9 cellular contexts compared by ENCODE assay signal in genomic region chr4:153538408-153539057, GRCh38.
DNase-seq lines count a peak whose midpoint lies in the region; ATAC-seq and TF ChIP-seq lines count a peak whose summit lies in the region.
"Had no signal": no experiment of that assay in that cellular context is flagged by ENCODE, and none has a peak within 500 bp of the region (broad histone marks: within the 10 kb centered on the region; RNA-seq: fewer than 3 reads in every experiment).

No MANE protein-coding gene starts in this region.

- no peaks in the 10 kb centered on the region for H3K27me3 Mint-ChIP-seq in activated CD4-positive, alpha-beta T cell treated with anti-CD3 and anti-CD28 coated beads for 36 hours

- POLR2A ChIA-PET in activated CD4-positive, alpha-beta T cell treated with anti-CD3 and anti-CD28 coated beads for 36 hours (lab: Charles Lee) = no interaction called here

- H3K36me3 Mint-ChIP-seq in activated CD4-positive, alpha-beta T cell treated with anti-CD3 and anti-CD28 coated beads for 36 hours (ENCODE audit: low read depth) = peaks cover 29% of the 10 kb centered on the region

- no peaks in the 10 kb centered on the region for H3K9me3 Mint-ChIP-seq in activated CD4-positive, alpha-beta T cell treated with anti-CD3 and anti-CD28 coated beads for 36 hours (ENCODE audit: low read depth)

- no peaks in the 10 kb centered on the region for H3K9me3 ChIP-seq in SJCRH30 (replicated peaks)
- no peaks in the 10 kb centered on the region for H3K9me3 ChIP-seq in osteoblast (ENCODE audit: low read depth, low read length)

- H3K36me3 ChIP-seq in SJCRH30 = no peaks in the 10 kb centered on the region; the same call in 1 of the 2 replicates
- H3K36me3 ChIP-seq in osteoblast (ENCODE audit: insufficient read depth, low read length) = no peaks in the 10 kb centered on the region

- H3K79me2 ChIP-seq in osteoblast (ENCODE audit: insufficient read depth, low read length) = peaks cover 2% of the 10 kb centered on the region

- intact Hi-C loops in activated CD4-positive, alpha-beta T cell treated with anti-CD3 and anti-CD28 coated beads for 36 hours (cut with DNase I, micrococcal nuclease) = no loop called here

- no peaks in the 10 kb centered on the region for H3K27me3 ChIP-seq in SJCRH30
- H3K27me3 ChIP-seq in osteoblast (ENCODE audit: insufficient read depth, low read length) = no peaks in the 10 kb centered on the region

- H3K4me3 ChIP-seq in SJCRH30 (peak overlapping the region; percentile 47), foreskin fibroblast (ENCODE audit: low read depth in 1 of 2, low read length in 2 of 2) (peak overlapping the region; percentile 30 to 39), osteoblast (ENCODE audit: insufficient read depth, low read length) (peak overlapping the region; percentile 60)
- H3K4me3 ChIP-seq: PC-9 had no signal

- DNase-seq in AG08396 (ENCODE audit: low spot score) = peak; percentile 57
- DNase-seq in SJCRH30 = peak; percentile 92 to 94
- DNase-seq in foreskin fibroblast = peak; percentile 45 to 77
- no peak for DNase-seq in osteoblast (ENCODE audit: insufficient read length, low spot score, missing footprints)
- DNase-seq in SW 1271 (lab: John Stamatoyannopoulos, UW) = no peak
- DNase-seq in activated CD4-positive, alpha-beta T cell treated with anti-CD3 and anti-CD28 coated beads for 36 hours = no peak
- DNase-seq: PC-9 had no signal

- peaks cover 89% of the 10 kb centered on the region for H3K4me1 Mint-ChIP-seq in activated CD4-positive, alpha-beta T cell treated with anti-CD3 and anti-CD28 coated beads for 36 hours

- TF ChIP-seq CTCF in foreskin fibroblast (IDR thresholded peaks at IDR 0.05; ENCODE audit: low read depth, low read length) (no peak), osteoblast (IDR thresholded peaks at IDR 0.05; ENCODE audit: extremely low read depth, low read depth, low read length) (no peak)

- CTCF ChIA-PET in activated CD4-positive, alpha-beta T cell treated with anti-CD3 and anti-CD28 coated beads for 36 hours (lab: Charles Lee) = interaction anchor here (0.6 kb wide), 1 partner anchor 113 kb away, joined by 3 read pairs; no protein-coding TSS in a partner anchor

- no peak overlapping the region for H3K27ac Mint-ChIP-seq in activated CD4-positive, alpha-beta T cell treated with anti-CD3 and anti-CD28 coated beads for 36 hours

- no peak overlapping the region for H3K4me3 Mint-ChIP-seq in activated CD4-positive, alpha-beta T cell treated with anti-CD3 and anti-CD28 coated beads for 36 hours

- ATAC-seq in activated CD4-positive, alpha-beta T cell treated with anti-CD3 and anti-CD28 coated beads for 36 hours = no peak
- no peak for ATAC-seq in HG03521 (IDR thresholded peaks at IDR 0.05; ENCODE audit: unreplicated experiment)
- ATAC-seq in HG02885 (IDR thresholded peaks at IDR 0.05; ENCODE audit: poor library complexity, unreplicated experiment) = no peak

- peak overlapping the region; percentile 64 for H2AFZ ChIP-seq in osteoblast (ENCODE audit: low read length)
- H2AFZ ChIP-seq: PC-9 had no signal

- H3K27ac ChIP-seq in SJCRH30 (peak overlapping the region; percentile 100), osteoblast (ENCODE audit: low read depth, low read length) (no peak overlapping the region)
- H3K27ac ChIP-seq: PC-9 had no signal

- H3K4me1 ChIP-seq in SJCRH30 (peaks cover 72% of the 10 kb centered on the region), osteoblast (ENCODE audit: insufficient read depth, low read length) (peaks cover 12% of the 10 kb centered on the region)

- H4K20me1 ChIP-seq in osteoblast (ENCODE audit: insufficient read depth, low read length) = peaks cover 8% of the 10 kb centered on the region

- peak overlapping the region; percentile 77 for H3K4me2 ChIP-seq in osteoblast (ENCODE audit: insufficient read depth, low read length)
- H3K4me2 ChIP-seq: PC-9 had no signal

Comparison
In these comparisons a context has a peak if more than half of its experiments do, and no peak if none do; other contexts are left out.
1. DNase-seq: peak in AG08396 (single experiment), SJCRH30 (2 of 2) and foreskin fibroblast (2 of 2); none in osteoblast (single experiment), SW 1271 (0 of 2) and activated CD4-positive, alpha-beta T cell treated with anti-CD3 and anti-CD28 coated beads for 36 hours (single experiment).
2. Peak in every context shown above with its lines, with median percentiles within 50 percentile points of each other: H3K4me3 ChIP-seq.